Comparison of ENCODE assay signal across 1 cellular context in the genomic region with DNA sequence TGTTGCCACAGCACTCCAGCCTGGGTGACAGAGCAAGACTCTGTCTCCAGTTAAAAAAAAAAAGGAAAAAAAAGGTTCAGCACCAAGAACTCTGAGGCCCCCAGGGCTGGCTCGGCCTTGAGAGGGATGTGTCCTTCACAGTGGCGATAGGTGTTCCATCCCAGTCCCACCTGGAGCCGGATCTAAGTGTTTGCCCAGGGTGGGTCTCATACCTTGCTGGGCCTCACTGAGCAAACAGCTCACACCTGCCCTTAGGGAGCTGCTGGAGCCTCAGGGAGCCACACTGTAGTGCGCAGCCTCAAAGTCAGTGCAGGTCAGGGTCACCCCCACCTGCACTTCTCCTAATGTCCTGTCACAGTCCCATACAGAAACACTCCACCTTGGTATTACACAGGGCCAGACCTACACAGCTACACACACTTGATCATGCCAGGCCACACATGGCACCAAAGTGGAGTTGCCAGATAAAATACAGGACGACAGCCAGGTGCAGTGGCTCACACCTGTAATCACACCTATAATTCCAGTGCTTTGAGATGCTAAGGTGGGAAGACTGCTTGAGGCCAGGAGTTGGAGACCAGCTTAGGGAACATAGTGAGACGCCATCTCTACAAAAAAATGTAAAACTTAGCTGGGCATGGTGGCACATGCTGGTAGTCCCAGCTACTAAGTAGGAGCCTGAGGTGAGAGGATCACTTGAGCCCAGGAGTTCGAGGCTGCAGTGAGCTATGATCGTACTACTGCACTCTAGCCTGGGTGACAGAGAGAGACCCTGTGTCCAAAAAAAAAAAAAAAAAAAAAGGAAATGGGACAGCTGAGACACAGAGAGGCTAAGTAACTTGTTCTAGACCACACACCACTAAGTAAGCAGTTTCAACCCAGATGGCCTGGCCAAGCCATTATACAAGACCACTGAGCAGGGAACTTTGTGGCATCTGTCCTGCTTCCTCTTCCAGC.
TF ChIP-seq lines count a peak whose summit lies in the region.

No MANE protein-coding gene starts in this region.

TF ChIP-seq in K562, 482 proteins besides CTCF, POLR2A, EP300 and RAD21:
- TF ChIP-seq, protein P1, sequence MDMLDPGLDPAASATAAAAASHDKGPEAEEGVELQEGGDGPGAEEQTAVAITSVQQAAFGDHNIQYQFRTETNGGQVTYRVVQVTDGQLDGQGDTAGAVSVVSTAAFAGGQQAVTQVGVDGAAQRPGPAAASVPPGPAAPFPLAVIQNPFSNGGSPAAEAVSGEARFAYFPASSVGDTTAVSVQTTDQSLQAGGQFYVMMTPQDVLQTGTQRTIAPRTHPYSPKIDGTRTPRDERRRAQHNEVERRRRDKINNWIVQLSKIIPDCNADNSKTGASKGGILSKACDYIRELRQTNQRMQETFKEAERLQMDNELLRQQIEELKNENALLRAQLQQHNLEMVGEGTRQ (CRISPR knock-in tag; IDR thresholded peaks at IDR 0.05) = no peak
- TF ChIP-seq IRF2 (CRISPR knock-in tag; IDR thresholded peaks at IDR 0.05) = no peak
- no peak for TF ChIP-seq DIDO1 (tag; IDR thresholded peaks at IDR 0.05; ENCODE audit: low read depth)
- no peak for TF ChIP-seq ZNF184 (CRISPR knock-in tag; IDR thresholded peaks at IDR 0.05)
- no peak for TF ChIP-seq ZNF695 (CRISPR knock-in tag; IDR thresholded peaks at IDR 0.05)
- no peak for TF ChIP-seq TAF7 (tag; IDR thresholded peaks at IDR 0.05)
- no peak for TF ChIP-seq CAMTA2 (CRISPR knock-in tag; conservative IDR thresholded peaks at IDR 0.05)
- no peak for TF ChIP-seq NR2C1 (IDR thresholded peaks at IDR 0.05)
- no peak for TF ChIP-seq NR2C1 (tag; IDR thresholded peaks at IDR 0.05)
- TF ChIP-seq KDM4B (IDR thresholded peaks at IDR 0.05; ENCODE audit: borderline replicate concordance in 2 of 2, low read depth in 1 of 2) = 0 out of 4 replicates have a peak, but pooled peaks of 1 of the 2 experiments have one; percentile 3
- peak in 1 of 3 experiments; percentile 39; a peak in 1 of 6 replicates for TF ChIP-seq ZBTB11 (CRISPR knock-in tag; IDR thresholded peaks at IDR 0.05)
- TF ChIP-seq BCOR (IDR thresholded peaks at IDR 0.05) = 0 out of 2 replicates have a peak, but pooled peaks have one; percentile 8
- TF ChIP-seq ZNF780A (CRISPR knock-in tag; IDR thresholded peaks at IDR 0.05) = no peak
- no peak for TF ChIP-seq U2AF1 (optimal IDR thresholded peaks at IDR 0.05; ENCODE audit: low read depth, low read length)
- TF ChIP-seq ETS2 (tag; IDR thresholded peaks at IDR 0.05; ENCODE audit: borderline replicate concordance, poor library complexity, severe bottlenecking) = no peak
- no peak for TF ChIP-seq STAG1 (CRISPR knock-in tag; IDR thresholded peaks at IDR 0.05; ENCODE audit: borderline replicate concordance)
- no peak for TF ChIP-seq BRD4 (IDR thresholded peaks at IDR 0.05)
- TF ChIP-seq BHLHE40 (IDR thresholded peaks at IDR 0.05; ENCODE audit: low read length) = no peak
- no peak for TF ChIP-seq NCOA2 (IDR thresholded peaks at IDR 0.05; ENCODE audit: partially characterized antibody in 2 of 2)
- no peak for TF ChIP-seq MCM2 (IDR thresholded peaks at IDR 0.05; ENCODE audit: low read depth)
- no peak for TF ChIP-seq ZBTB8A (IDR thresholded peaks at IDR 0.05; ENCODE audit: partially characterized antibody)
- TF ChIP-seq RFX1 (IDR thresholded peaks at IDR 0.05) = no peak
- TF ChIP-seq POLR2B (IDR thresholded peaks at IDR 0.05; ENCODE audit: low read depth, partially characterized antibody) = no peak
- no peak for TF ChIP-seq FOXJ2 (tag; IDR thresholded peaks at IDR 0.05)
- TF ChIP-seq SMAD3 (CRISPR knock-in tag; conservative IDR thresholded peaks at IDR 0.05) = no peak
- TF ChIP-seq SMARCA5 (IDR thresholded peaks at IDR 0.05) = peak; percentile 31; the same call in 1 of the 2 replicates
- no peak for TF ChIP-seq ZNF354B (CRISPR knock-in tag; IDR thresholded peaks at IDR 0.05)
- TF ChIP-seq, protein P2, sequence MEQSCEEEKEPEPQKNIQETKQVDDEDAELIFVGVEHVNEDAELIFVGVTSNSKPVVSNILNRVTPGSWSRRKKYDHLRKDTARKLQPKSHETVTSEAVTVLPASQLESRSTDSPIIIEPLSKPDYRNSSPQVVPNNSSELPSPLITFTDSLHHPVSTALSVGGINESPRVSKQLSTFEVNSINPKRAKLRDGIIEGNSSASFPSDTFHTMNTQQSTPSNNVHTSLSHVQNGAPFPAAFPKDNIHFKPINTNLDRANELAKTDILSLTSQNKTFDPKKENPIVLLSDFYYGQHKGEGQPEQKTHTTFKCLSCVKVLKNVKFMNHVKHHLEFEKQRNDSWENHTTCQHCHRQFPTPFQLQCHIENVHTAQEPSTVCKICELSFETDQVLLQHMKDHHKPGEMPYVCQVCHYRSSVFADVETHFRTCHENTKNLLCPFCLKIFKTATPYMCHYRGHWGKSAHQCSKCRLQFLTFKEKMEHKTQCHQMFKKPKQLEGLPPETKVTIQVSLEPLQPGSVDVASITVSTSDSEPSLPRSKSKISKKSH (CRISPR knock-in tag; IDR thresholded peaks at IDR 0.05) = no peak
- no peak for TF ChIP-seq KDM1A (IDR thresholded peaks at IDR 0.05)
- TF ChIP-seq, protein P3, sequence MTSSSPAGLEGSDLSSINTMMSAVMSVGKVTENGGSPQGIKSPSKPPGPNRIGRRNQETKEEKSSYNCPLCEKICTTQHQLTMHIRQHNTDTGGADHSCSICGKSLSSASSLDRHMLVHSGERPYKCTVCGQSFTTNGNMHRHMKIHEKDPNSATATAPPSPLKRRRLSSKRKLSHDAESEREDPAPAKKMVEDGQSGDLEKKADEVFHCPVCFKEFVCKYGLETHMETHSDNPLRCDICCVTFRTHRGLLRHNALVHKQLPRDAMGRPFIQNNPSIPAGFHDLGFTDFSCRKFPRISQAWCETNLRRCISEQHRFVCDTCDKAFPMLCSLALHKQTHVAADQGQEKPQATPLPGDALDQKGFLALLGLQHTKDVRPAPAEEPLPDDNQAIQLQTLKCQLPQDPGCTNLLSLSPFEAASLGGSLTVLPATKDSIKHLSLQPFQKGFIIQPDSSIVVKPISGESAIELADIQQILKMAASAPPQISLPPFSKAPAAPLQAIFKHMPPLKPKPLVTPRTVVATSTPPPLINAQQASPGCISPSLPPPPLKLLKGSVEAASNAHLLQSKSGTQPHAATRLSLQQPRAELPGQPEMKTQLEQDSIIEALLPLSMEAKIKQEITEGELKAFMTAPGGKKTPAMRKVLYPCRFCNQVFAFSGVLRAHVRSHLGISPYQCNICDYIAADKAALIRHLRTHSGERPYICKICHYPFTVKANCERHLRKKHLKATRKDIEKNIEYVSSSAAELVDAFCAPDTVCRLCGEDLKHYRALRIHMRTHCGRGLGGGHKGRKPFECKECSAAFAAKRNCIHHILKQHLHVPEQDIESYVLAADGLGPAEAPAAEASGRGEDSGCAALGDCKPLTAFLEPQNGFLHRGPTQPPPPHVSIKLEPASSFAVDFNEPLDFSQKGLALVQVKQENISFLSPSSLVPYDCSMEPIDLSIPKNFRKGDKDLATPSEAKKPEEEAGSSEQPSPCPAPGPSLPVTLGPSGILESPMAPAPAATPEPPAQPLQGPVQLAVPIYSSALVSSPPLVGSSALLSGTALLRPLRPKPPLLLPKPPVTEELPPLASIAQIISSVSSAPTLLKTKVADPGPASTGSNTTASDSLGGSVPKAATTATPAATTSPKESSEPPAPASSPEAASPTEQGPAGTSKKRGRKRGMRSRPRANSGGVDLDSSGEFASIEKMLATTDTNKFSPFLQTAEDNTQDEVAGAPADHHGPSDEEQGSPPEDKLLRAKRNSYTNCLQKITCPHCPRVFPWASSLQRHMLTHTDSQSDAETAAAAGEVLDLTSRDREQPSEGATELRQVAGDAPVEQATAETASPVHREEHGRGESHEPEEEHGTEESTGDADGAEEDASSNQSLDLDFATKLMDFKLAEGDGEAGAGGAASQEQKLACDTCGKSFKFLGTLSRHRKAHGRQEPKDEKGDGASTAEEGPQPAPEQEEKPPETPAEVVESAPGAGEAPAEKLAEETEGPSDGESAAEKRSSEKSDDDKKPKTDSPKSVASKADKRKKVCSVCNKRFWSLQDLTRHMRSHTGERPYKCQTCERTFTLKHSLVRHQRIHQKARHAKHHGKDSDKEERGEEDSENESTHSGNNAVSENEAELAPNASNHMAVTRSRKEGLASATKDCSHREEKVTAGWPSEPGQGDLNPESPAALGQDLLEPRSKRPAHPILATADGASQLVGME (CRISPR knock-in tag; IDR thresholded peaks at IDR 0.05) = no peak
- TF ChIP-seq, protein P4, sequence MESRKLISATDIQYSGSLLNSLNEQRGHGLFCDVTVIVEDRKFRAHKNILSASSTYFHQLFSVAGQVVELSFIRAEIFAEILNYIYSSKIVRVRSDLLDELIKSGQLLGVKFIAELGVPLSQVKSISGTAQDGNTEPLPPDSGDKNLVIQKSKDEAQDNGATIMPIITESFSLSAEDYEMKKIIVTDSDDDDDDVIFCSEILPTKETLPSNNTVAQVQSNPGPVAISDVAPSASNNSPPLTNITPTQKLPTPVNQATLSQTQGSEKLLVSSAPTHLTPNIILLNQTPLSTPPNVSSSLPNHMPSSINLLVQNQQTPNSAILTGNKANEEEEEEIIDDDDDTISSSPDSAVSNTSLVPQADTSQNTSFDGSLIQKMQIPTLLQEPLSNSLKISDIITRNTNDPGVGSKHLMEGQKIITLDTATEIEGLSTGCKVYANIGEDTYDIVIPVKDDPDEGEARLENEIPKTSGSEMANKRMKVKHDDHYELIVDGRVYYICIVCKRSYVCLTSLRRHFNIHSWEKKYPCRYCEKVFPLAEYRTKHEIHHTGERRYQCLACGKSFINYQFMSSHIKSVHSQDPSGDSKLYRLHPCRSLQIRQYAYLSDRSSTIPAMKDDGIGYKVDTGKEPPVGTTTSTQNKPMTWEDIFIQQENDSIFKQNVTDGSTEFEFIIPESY (CRISPR knock-in tag; IDR thresholded peaks at IDR 0.05) = no peak
- no peak for TF ChIP-seq NFIX (CRISPR knock-in tag; IDR thresholded peaks at IDR 0.05; ENCODE audit: low read depth)
